Comparison of ENCODE assay signal across 31 cellular contexts in the genomic region with DNA sequence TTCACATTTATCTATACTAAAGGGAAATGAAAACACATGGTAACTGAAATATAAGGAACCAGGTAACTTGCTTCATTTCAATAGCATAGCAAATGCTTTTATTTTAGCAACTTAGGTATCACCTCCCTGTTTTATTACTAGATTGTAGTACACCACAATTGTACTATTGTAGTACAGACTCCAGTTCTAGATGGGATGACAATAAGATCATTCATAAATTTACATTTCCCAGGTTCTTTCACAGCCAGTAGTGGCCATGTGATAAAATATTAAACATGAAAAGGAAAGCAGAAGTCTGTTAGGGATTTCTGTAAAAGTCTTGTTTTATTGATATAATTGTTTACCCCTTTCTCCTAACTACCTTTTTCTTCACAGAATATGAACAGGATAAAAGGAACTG.
"Had no signal": no experiment of that assay in that cellular context is flagged by ENCODE, and none has a peak within 500 bp of the region (broad histone marks: within the 10 kb centered on the region; RNA-seq: fewer than 3 reads in every experiment).

No MANE protein-coding gene starts in this region.

- ATAC-seq: activated CD4-positive, alpha-beta T cell treated with anti-CD3 and anti-CD28 coated beads for 36 hours; activated CD8-positive, alpha-beta memory T cell treated with anti-CD3 and anti-CD28 coated beads, Interleukin-2, amount 10 ng/mL, durations not matched to agents 7 days and 5 days; activated CD8-positive, alpha-beta T cell treated with anti-CD3 and anti-CD28 coated beads, Interleukin-2, amount 10 ng/mL, durations not matched to agents 7 days and 5 days; activated naive CD8-positive, alpha-beta T cell treated with anti-CD3 and anti-CD28 coated beads, Interleukin-2, amount 50 U/mL, for 24 hours; effector memory CD8-positive, alpha-beta T cell; T-helper 17 cell had no signal

- H3K9me3 ChIP-seq: esophagus squamous epithelium had no signal

- H3K27ac Mint-ChIP-seq: activated CD4-positive, alpha-beta memory T cell treated with anti-CD3 and anti-CD28 coated beads for 36 hours; activated CD4-positive, alpha-beta T cell treated with anti-CD3 and anti-CD28 coated beads for 36 hours; activated CD4-positive, alpha-beta T cell treated with anti-CD3 and anti-CD28 coated beads, Interleukin-2, amount 10 ng/mL, durations not matched to agents 24 days and 14 days; activated CD8-positive, alpha-beta memory T cell treated with anti-CD3 and anti-CD28 coated beads, Interleukin-2, amount 10 ng/mL, durations not matched to agents 7 days and 5 days; activated CD8-positive, alpha-beta T cell treated with anti-CD3 and anti-CD28 coated beads, Interleukin-2, amount 10 ng/mL, durations not matched to agents 7 days and 5 days; activated naive CD4-positive, alpha-beta T cell treated with anti-CD3 and anti-CD28 coated beads for 36 hours; activated naive CD4-positive, alpha-beta T cell treated with anti-CD3 and anti-CD28 coated beads, Interleukin-2, amount 50 U/mL, for 24 hours; activated naive CD8-positive, alpha-beta T cell treated with anti-CD3 and anti-CD28 coated beads for 36 hours; activated naive CD8-positive, alpha-beta T cell treated with anti-CD3 and anti-CD28 coated beads, Interleukin-2, amount 50 U/mL, for 24 hours; activated T-helper 1 cell treated with anti-CD3 and anti-CD28 coated beads, Interleukin-12 subunit alpha, Interleukin-12 subunit beta, Interleukin-2, Interleukin-4 antibody, amounts not matched to agents 30 ng/mL and 10 ng/mL and 1 ng/mL, durations not matched to agents 14 hours and 24 hours and 36 hours; activated T-helper 2 cell treated with anti-CD3 and anti-CD28 coated beads, Interferon-gamma antibody, Interleukin-2, Interleukin-4, amounts not matched to agents 10 μg/mL and 5 μg/mL and 100 μg/mL, durations not matched to agents 14 hours and 24 hours and 36 hours; effector memory CD8-positive, alpha-beta T cell; T-helper 17 cell had no signal

- H3K27me3 ChIP-seq: brain microvascular endothelial cell, esophagus squamous epithelium had no signal

- H3K4me1 ChIP-seq: esophagus squamous epithelium had no signal

- H3K36me3 ChIP-seq: brain microvascular endothelial cell had no signal

- H3K4me3 ChIP-seq: esophagus squamous epithelium had no signal

- H3K27ac ChIP-seq: brain microvascular endothelial cell, epithelial cell of prostate, esophagus squamous epithelium had no signal

- H3K27me3 Mint-ChIP-seq: activated CD4-positive, alpha-beta memory T cell treated with anti-CD3 and anti-CD28 coated beads for 36 hours; activated CD4-positive, alpha-beta T cell treated with anti-CD3 and anti-CD28 coated beads for 36 hours; activated CD4-positive, alpha-beta T cell treated with anti-CD3 and anti-CD28 coated beads, Interleukin-2, amount 10 ng/mL, durations not matched to agents 24 days and 14 days; activated CD8-positive, alpha-beta memory T cell treated with anti-CD3 and anti-CD28 coated beads, Interleukin-2, amount 10 ng/mL, durations not matched to agents 7 days and 5 days; activated naive CD4-positive, alpha-beta T cell treated with anti-CD3 and anti-CD28 coated beads, Interleukin-2, amount 50 U/mL, for 24 hours; activated naive CD8-positive, alpha-beta T cell treated with anti-CD3 and anti-CD28 coated beads for 36 hours; activated naive CD8-positive, alpha-beta T cell treated with anti-CD3 and anti-CD28 coated beads, Interleukin-2, amount 50 U/mL, for 24 hours; central memory CD8-positive, alpha-beta T cell; effector memory CD8-positive, alpha-beta T cell; T-helper 17 cell had no signal

- DNase-seq: activated CD4-positive, alpha-beta memory T cell treated with anti-CD3 and anti-CD28 coated beads for 36 hours; activated CD4-positive, alpha-beta T cell treated with anti-CD3 and anti-CD28 coated beads for 36 hours; activated CD4-positive, alpha-beta T cell treated with anti-CD3 and anti-CD28 coated beads, Interleukin-2, amount 10 ng/mL, durations not matched to agents 24 days and 14 days; activated CD4-positive, CD25-positive, alpha-beta regulatory T cell; activated CD4-positive, CD25-positive, alpha-beta regulatory T cell treated with anti-CD3 and anti-CD28 coated beads, Interleukin-2, amount 50 U/mL, for 72 hours; activated CD8-positive, alpha-beta memory T cell treated with anti-CD3 and anti-CD28 coated beads, Interleukin-2, amount 10 ng/mL, durations not matched to agents 7 days and 5 days; activated CD8-positive, alpha-beta memory T cell treated with anti-CD3 and anti-CD28 coated beads, Interleukin-2, amount 50 U/mL, for 4 hours; activated CD8-positive, alpha-beta T cell treated with anti-CD3 and anti-CD28 coated beads, Interleukin-2, amount 10 ng/mL, durations not matched to agents 7 days and 5 days; activated effector memory CD4-positive, alpha-beta T cell treated with anti-CD3 and anti-CD28 coated beads, Interleukin-2, amount 50 U/mL, for 16 hours; activated naive CD4-positive, alpha-beta T cell treated with anti-CD3 and anti-CD28 coated beads for 36 hours; activated naive CD8-positive, alpha-beta T cell treated with anti-CD3 and anti-CD28 coated beads for 36 hours; activated naive CD8-positive, alpha-beta T cell treated with anti-CD3 and anti-CD28 coated beads, Interleukin-2, amount 50 U/mL, for 24 hours; activated T-cell treated with anti-CD3 and anti-CD28 coated beads, Interleukin-2, amount 50 U/mL, for 1 hour; activated T-cell treated with anti-CD3 and anti-CD28 coated beads, Interleukin-2, amount 50 U/mL, for 48 hours; brain microvascular endothelial cell; cortex of kidney; dermis blood vessel endothelial cell; effector CD4-positive, alpha-beta T cell; effector memory CD8-positive, alpha-beta T cell; esophagus squamous epithelium; head of caudate nucleus; T-helper 1 cell; T-helper 17 cell had no signal

- H3K9me3 Mint-ChIP-seq: activated CD4-positive, alpha-beta memory T cell treated with anti-CD3 and anti-CD28 coated beads for 36 hours; activated CD4-positive, alpha-beta T cell treated with anti-CD3 and anti-CD28 coated beads, Interleukin-2, amount 10 ng/mL, durations not matched to agents 24 days and 14 days; activated naive CD4-positive, alpha-beta T cell treated with anti-CD3 and anti-CD28 coated beads for 36 hours; activated naive CD4-positive, alpha-beta T cell treated with anti-CD3 and anti-CD28 coated beads, Interleukin-2, amount 50 U/mL, for 24 hours; activated naive CD8-positive, alpha-beta T cell treated with anti-CD3 and anti-CD28 coated beads for 36 hours; activated naive CD8-positive, alpha-beta T cell treated with anti-CD3 and anti-CD28 coated beads, Interleukin-2, amount 50 U/mL, for 24 hours; activated T-helper 1 cell treated with anti-CD3 and anti-CD28 coated beads, Interleukin-12 subunit alpha, Interleukin-12 subunit beta, Interleukin-2, Interleukin-4 antibody, amounts not matched to agents 30 ng/mL and 10 ng/mL and 1 ng/mL, durations not matched to agents 14 hours and 24 hours and 36 hours; activated T-helper 2 cell treated with anti-CD3 and anti-CD28 coated beads, Interferon-gamma antibody, Interleukin-2, Interleukin-4, amounts not matched to agents 10 μg/mL and 5 μg/mL and 100 μg/mL, durations not matched to agents 14 hours and 24 hours and 36 hours; central memory CD8-positive, alpha-beta T cell; effector memory CD8-positive, alpha-beta T cell had no signal

- H3K4me3 Mint-ChIP-seq: activated CD4-positive, alpha-beta memory T cell treated with anti-CD3 and anti-CD28 coated beads for 36 hours; activated CD4-positive, alpha-beta T cell treated with anti-CD3 and anti-CD28 coated beads for 36 hours; activated CD4-positive, alpha-beta T cell treated with anti-CD3 and anti-CD28 coated beads, Interleukin-2, amount 10 ng/mL, durations not matched to agents 24 days and 14 days; activated CD8-positive, alpha-beta memory T cell treated with anti-CD3 and anti-CD28 coated beads, Interleukin-2, amount 10 ng/mL, durations not matched to agents 7 days and 5 days; activated CD8-positive, alpha-beta T cell treated with anti-CD3 and anti-CD28 coated beads, Interleukin-2, amount 10 ng/mL, durations not matched to agents 7 days and 5 days; activated naive CD4-positive, alpha-beta T cell treated with anti-CD3 and anti-CD28 coated beads for 36 hours; activated naive CD4-positive, alpha-beta T cell treated with anti-CD3 and anti-CD28 coated beads, Interleukin-2, amount 50 U/mL, for 24 hours; activated naive CD8-positive, alpha-beta T cell treated with anti-CD3 and anti-CD28 coated beads for 36 hours; activated naive CD8-positive, alpha-beta T cell treated with anti-CD3 and anti-CD28 coated beads, Interleukin-2, amount 50 U/mL, for 24 hours; activated T-helper 1 cell treated with anti-CD3 and anti-CD28 coated beads, Interleukin-12 subunit alpha, Interleukin-12 subunit beta, Interleukin-2, Interleukin-4 antibody, amounts not matched to agents 30 ng/mL and 10 ng/mL and 1 ng/mL, durations not matched to agents 14 hours and 24 hours and 36 hours; central memory CD8-positive, alpha-beta T cell; effector memory CD8-positive, alpha-beta T cell; T-helper 17 cell had no signal

- FAIRE-seq: astrocyte, bronchial epithelial cell, endothelial cell of umbilical vein had no signal
